Comparison of ENCODE assay signal across 1 cellular context in the genomic region with DNA sequence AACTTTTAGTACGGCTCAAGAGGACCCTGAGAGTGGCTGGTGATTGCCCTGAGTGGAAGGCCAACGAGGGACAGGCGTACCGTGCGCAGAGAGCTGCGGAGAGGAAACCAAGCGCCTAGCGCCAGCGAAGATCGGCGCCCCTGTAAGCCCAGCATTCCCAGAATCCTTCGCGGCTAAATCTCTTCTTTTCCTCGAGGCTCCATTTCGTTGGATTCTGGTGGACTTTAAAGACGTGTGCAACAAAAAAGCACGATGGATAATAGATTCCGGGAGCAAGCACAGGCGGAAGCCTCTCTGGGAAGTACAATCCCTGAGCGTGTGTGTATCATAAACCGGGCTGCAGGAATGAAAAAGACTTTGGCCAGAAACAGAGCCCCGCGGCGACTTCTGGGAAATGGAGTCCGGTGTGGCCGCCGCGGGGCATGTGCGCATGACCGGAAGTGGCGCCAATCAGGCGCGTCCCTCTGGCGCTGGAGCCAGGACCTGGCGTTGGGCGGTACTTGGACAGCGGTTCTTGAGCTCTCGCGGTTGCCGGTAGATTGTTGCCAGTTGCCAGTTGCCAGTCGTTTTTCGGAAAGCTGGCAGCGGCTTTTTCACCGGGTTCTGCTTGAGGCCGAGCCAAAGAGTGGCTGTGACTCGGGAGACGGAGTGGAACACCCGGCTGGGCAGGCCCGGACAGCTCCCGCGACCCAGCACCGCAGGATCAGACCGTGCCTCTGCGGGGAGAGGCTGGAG.
TF ChIP-seq lines count a peak whose summit lies in the region.

Gene ZNF79 (plus strand): TSS at position 449 of the 735 bp plus-strand sequence. CDS start 406 bp downstream, outside the sequence.

TF ChIP-seq in WTC11, 78 proteins besides CTCF, POLR2A, EP300 and RAD21 (continued from another document and continues in another):
- TF ChIP-seq, protein P1, sequence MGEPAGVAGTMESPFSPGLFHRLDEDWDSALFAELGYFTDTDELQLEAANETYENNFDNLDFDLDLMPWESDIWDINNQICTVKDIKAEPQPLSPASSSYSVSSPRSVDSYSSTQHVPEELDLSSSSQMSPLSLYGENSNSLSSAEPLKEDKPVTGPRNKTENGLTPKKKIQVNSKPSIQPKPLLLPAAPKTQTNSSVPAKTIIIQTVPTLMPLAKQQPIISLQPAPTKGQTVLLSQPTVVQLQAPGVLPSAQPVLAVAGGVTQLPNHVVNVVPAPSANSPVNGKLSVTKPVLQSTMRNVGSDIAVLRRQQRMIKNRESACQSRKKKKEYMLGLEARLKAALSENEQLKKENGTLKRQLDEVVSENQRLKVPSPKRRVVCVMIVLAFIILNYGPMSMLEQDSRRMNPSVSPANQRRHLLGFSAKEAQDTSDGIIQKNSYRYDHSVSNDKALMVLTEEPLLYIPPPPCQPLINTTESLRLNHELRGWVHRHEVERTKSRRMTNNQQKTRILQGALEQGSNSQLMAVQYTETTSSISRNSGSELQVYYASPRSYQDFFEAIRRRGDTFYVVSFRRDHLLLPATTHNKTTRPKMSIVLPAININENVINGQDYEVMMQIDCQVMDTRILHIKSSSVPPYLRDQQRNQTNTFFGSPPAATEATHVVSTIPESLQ (CRISPR knock-in tag; IDR thresholded peaks at IDR 0.05), result no peak
- TF ChIP-seq FOXK1 (CRISPR knock-in tag; IDR thresholded peaks at IDR 0.05), result peak; percentile 71; the same call in 1 of the 2 replicates
- no peak for TF ChIP-seq SMAD3 (CRISPR knock-in tag; IDR thresholded peaks at IDR 0.05; ENCODE audit: borderline replicate concordance)
- TF ChIP-seq, protein P2, sequence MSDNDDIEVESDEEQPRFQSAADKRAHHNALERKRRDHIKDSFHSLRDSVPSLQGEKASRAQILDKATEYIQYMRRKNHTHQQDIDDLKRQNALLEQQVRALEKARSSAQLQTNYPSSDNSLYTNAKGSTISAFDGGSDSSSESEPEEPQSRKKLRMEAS (CRISPR knock-in tag; IDR thresholded peaks at IDR 0.05), result peak; percentile 70
- no peak for TF ChIP-seq ATF1 (CRISPR knock-in tag; IDR thresholded peaks at IDR 0.05)
- no peak for TF ChIP-seq MXD4 (CRISPR knock-in tag; IDR thresholded peaks at IDR 0.05; ENCODE audit: borderline replicate concordance)
- no peak for TF ChIP-seq HMGXB4 (CRISPR knock-in tag; IDR thresholded peaks at IDR 0.05)
- TF ChIP-seq PRRX2 (CRISPR knock-in tag; IDR thresholded peaks at IDR 0.05), result no peak
- TF ChIP-seq ZNF671 (CRISPR knock-in tag; IDR thresholded peaks at IDR 0.05), result no peak
- no peak for TF ChIP-seq SOX15 (CRISPR knock-in tag; IDR thresholded peaks at IDR 0.05)
- TF ChIP-seq ZNF138 (CRISPR knock-in tag; conservative IDR thresholded peaks at IDR 0.05), result no peak
- no peak for TF ChIP-seq KAT7 (CRISPR knock-in tag; IDR thresholded peaks at IDR 0.05; ENCODE audit: borderline replicate concordance)
- TF ChIP-seq MYBL2 (CRISPR knock-in tag; IDR thresholded peaks at IDR 0.05), result no peak
- TF ChIP-seq ATF2 (CRISPR knock-in tag; IDR thresholded peaks at IDR 0.05; ENCODE audit: borderline replicate concordance, low read depth), result no peak
- no peak for TF ChIP-seq ZNF121 (CRISPR knock-in tag; IDR thresholded peaks at IDR 0.05)
- peak; percentile 92 for TF ChIP-seq GABPB1 (CRISPR knock-in tag; IDR thresholded peaks at IDR 0.05)
- TF ChIP-seq, protein P3, sequence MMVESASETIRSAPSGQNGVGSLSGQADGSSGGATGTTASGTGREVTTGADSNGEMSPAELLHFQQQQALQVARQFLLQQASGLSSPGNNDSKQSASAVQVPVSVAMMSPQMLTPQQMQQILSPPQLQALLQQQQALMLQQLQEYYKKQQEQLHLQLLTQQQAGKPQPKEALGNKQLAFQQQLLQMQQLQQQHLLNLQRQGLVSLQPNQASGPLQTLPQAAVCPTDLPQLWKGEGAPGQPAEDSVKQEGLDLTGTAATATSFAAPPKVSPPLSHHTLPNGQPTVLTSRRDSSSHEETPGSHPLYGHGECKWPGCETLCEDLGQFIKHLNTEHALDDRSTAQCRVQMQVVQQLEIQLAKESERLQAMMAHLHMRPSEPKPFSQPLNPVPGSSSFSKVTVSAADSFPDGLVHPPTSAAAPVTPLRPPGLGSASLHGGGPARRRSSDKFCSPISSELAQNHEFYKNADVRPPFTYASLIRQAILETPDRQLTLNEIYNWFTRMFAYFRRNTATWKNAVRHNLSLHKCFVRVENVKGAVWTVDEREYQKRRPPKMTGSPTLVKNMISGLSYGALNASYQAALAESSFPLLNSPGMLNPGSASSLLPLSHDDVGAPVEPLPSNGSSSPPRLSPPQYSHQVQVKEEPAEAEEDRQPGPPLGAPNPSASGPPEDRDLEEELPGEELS (CRISPR knock-in tag; IDR thresholded peaks at IDR 0.05), result no peak
- TF ChIP-seq, protein P4, sequence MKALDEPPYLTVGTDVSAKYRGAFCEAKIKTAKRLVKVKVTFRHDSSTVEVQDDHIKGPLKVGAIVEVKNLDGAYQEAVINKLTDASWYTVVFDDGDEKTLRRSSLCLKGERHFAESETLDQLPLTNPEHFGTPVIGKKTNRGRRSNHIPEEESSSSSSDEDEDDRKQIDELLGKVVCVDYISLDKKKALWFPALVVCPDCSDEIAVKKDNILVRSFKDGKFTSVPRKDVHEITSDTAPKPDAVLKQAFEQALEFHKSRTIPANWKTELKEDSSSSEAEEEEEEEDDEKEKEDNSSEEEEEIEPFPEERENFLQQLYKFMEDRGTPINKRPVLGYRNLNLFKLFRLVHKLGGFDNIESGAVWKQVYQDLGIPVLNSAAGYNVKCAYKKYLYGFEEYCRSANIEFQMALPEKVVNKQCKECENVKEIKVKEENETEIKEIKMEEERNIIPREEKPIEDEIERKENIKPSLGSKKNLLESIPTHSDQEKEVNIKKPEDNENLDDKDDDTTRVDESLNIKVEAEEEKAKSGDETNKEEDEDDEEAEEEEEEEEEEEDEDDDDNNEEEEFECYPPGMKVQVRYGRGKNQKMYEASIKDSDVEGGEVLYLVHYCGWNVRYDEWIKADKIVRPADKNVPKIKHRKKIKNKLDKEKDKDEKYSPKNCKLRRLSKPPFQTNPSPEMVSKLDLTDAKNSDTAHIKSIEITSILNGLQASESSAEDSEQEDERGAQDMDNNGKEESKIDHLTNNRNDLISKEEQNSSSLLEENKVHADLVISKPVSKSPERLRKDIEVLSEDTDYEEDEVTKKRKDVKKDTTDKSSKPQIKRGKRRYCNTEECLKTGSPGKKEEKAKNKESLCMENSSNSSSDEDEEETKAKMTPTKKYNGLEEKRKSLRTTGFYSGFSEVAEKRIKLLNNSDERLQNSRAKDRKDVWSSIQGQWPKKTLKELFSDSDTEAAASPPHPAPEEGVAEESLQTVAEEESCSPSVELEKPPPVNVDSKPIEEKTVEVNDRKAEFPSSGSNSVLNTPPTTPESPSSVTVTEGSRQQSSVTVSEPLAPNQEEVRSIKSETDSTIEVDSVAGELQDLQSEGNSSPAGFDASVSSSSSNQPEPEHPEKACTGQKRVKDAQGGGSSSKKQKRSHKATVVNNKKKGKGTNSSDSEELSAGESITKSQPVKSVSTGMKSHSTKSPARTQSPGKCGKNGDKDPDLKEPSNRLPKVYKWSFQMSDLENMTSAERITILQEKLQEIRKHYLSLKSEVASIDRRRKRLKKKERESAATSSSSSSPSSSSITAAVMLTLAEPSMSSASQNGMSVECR (CRISPR knock-in tag; IDR thresholded peaks at IDR 0.05; ENCODE audit: borderline replicate concordance), result no peak; the same call in 1 of the 2 replicates
- TF ChIP-seq ESRRA (CRISPR knock-in tag; IDR thresholded peaks at IDR 0.05; ENCODE audit: borderline replicate concordance), result no peak
- no peak for TF ChIP-seq SMAD4 (CRISPR knock-in tag; IDR thresholded peaks at IDR 0.05)
- TF ChIP-seq, protein P5, sequence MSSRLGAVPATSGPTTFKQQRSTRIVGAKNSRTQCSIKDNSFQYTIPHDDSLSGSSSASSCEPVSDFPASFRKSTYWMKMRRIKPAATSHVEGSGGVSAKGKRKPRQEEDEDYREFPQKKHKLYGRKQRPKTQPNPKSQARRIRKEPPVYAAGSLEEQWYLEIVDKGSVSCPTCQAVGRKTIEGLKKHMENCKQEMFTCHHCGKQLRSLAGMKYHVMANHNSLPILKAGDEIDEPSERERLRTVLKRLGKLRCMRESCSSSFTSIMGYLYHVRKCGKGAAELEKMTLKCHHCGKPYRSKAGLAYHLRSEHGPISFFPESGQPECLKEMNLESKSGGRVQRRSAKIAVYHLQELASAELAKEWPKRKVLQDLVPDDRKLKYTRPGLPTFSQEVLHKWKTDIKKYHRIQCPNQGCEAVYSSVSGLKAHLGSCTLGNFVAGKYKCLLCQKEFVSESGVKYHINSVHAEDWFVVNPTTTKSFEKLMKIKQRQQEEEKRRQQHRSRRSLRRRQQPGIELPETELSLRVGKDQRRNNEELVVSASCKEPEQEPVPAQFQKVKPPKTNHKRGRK (CRISPR knock-in tag; IDR thresholded peaks at IDR 0.05; ENCODE audit: borderline replicate concordance), result no peak
- TF ChIP-seq NFE2L1 (CRISPR knock-in tag; IDR thresholded peaks at IDR 0.05), result no peak
- no peak for TF ChIP-seq HMGA2 (CRISPR knock-in tag; IDR thresholded peaks at IDR 0.05)
- TF ChIP-seq, protein P6, sequence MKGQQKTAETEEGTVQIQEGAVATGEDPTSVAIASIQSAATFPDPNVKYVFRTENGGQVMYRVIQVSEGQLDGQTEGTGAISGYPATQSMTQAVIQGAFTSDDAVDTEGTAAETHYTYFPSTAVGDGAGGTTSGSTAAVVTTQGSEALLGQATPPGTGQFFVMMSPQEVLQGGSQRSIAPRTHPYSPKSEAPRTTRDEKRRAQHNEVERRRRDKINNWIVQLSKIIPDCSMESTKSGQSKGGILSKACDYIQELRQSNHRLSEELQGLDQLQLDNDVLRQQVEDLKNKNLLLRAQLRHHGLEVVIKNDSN (CRISPR knock-in tag; IDR thresholded peaks at IDR 0.05), result 0 out of 2 replicates have a peak, but pooled peaks have one; percentile 51
- no peak for TF ChIP-seq EMX1 (CRISPR knock-in tag; IDR thresholded peaks at IDR 0.05)
- no peak for TF ChIP-seq JUN (CRISPR knock-in tag; IDR thresholded peaks at IDR 0.05)
- TF ChIP-seq RORB (CRISPR knock-in tag; IDR thresholded peaks at IDR 0.05), result no peak
- TF ChIP-seq, protein P7, sequence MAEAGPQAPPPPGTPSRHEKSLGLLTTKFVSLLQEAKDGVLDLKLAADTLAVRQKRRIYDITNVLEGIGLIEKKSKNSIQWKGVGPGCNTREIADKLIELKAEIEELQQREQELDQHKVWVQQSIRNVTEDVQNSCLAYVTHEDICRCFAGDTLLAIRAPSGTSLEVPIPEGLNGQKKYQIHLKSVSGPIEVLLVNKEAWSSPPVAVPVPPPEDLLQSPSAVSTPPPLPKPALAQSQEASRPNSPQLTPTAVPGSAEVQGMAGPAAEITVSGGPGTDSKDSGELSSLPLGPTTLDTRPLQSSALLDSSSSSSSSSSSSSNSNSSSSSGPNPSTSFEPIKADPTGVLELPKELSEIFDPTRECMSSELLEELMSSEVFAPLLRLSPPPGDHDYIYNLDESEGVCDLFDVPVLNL (CRISPR knock-in tag; IDR thresholded peaks at IDR 0.05; ENCODE audit: borderline replicate concordance, low read depth), result no peak
- TF ChIP-seq, protein P8, sequence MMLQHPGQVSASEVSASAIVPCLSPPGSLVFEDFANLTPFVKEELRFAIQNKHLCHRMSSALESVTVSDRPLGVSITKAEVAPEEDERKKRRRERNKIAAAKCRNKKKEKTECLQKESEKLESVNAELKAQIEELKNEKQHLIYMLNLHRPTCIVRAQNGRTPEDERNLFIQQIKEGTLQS (CRISPR knock-in tag; conservative IDR thresholded peaks at IDR 0.05), result no peak
- TF ChIP-seq ZNF263 (CRISPR knock-in tag; IDR thresholded peaks at IDR 0.05; ENCODE audit: low read depth), result no peak
- no peak for TF ChIP-seq GTF2I (CRISPR knock-in tag; conservative IDR thresholded peaks at IDR 0.05)
- no peak for TF ChIP-seq TCF7 (CRISPR knock-in tag; IDR thresholded peaks at IDR 0.05; ENCODE audit: low read depth)
- TF ChIP-seq TEAD1 (CRISPR knock-in tag; IDR thresholded peaks at IDR 0.05), result no peak; the same call in 1 of the 2 replicates
- TF ChIP-seq AR (CRISPR knock-in tag; IDR thresholded peaks at IDR 0.05), result no peak
